Comparison of ENCODE assay signal across 25 cellular contexts in the genomic region with DNA sequence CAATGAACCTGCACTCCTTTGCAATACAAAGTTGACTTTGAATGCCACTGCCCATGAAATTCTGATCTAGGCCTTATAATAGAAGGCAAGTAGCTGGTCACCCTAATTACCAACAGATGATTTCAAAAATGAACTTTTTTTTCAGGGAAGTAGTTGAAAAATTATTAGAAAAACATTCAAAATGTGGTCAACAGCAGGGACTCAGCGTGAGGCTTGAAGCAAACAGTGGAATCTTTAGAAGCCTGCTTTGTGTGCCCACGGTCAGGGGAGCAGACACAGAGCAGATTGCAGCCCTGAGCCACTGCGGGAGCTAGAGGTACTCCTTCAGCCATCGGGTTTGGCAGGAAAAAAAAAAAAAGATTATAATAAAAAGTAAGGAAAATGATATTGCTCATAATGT.
A peak's percentile ranks its signal among the peaks of the same experiment; 100 is the strongest.
DNase-seq lines count a peak whose midpoint lies in the region; ATAC-seq and TF ChIP-seq lines count a peak whose summit lies in the region.
"Had no signal": no experiment of that assay in that cellular context is flagged by ENCODE, and none has a peak within 500 bp of the region (broad histone marks: within the 10 kb centered on the region; RNA-seq: fewer than 3 reads in every experiment).

No MANE protein-coding gene starts in this region.

- no peak overlapping the region for H3K4me3 ChIP-seq in GM23338
- no peak overlapping the region for H3K4me3 ChIP-seq in OCI-LY1 (ENCODE audit: low read depth, low read length, poor library complexity, severe bottlenecking)
- H3K4me3 ChIP-seq in choroid plexus epithelial cell (ENCODE audit: low read depth, low read length), result no peak overlapping the region
- H3K4me3 ChIP-seq: A549, GM12878, K562, SJSA1 had no signal

- TF ChIP-seq CTCF in GM23338 (conservative IDR thresholded peaks at IDR 0.05; ENCODE audit: low read depth in 2 of 2) (no peak), OCI-LY1 (IDR thresholded peaks at IDR 0.05; ENCODE audit: low read length) (no peak), choroid plexus epithelial cell (conservative IDR thresholded peaks at IDR 0.05; ENCODE audit: low read depth, low read length) (no peak)

- DNase-seq in GM23338 (ENCODE audit: low spot score), result no peak
- DNase-seq in choroid plexus epithelial cell (ENCODE audit: low read depth), result peak; percentile 12
- DNase-seq in smooth muscle cell of the brain vasculature (ENCODE audit: low read depth, low spot score), result peak; percentile 61
- DNase-seq in NCI-H2196 treated with DMSO at 0.1 percent for 48 hours (lab: John Stamatoyannopoulos, UW; ENCODE audit: unreplicated experiment), result no peak
- no peak for DNase-seq in NCI-H187 (lab: John Stamatoyannopoulos, UW)
- no peak for DNase-seq in stimulated activated CD8-positive, alpha-beta memory T cell treated with anti-CD3 and anti-CD28 coated beads, Interleukin-4, amount 100 ng/mL, for 48 hours
- DNase-seq: C1 segment of cervical spinal cord; Caco-2; CD8-positive, alpha-beta T cell; GDM1; Kasumi-1; NCI-H1105 treated with DMSO at 0.1 percent for 48 hours; NCI-H1694; NCI-H2081; NCI-H226; NCI-H510A; NCI-H774; Right ventricle myocardium superior; RPMI8226 had no signal

- peak; percentile 39; the same call in 2 of the 3 replicates for ATAC-seq in GM23338
- ATAC-seq: A549; CD8-positive, alpha-beta T cell; GM12878; HCT116; K562 had no signal

- H2AFZ ChIP-seq in GM23338, result no peak overlapping the region
- H2AFZ ChIP-seq in OCI-LY1 (ENCODE audit: low read length), result no peak overlapping the region

- H3K27ac ChIP-seq in GM23338 (ENCODE audit: low read depth) (no peak overlapping the region), OCI-LY1 (ENCODE audit: low read depth, low read length, poor library complexity, severe bottlenecking) (no peak overlapping the region)
- H3K27ac ChIP-seq: A549, SJSA1 had no signal

- H3F3A ChIP-seq in GM23338 (replicated peaks; ENCODE audit: low read depth), result 0 out of 2 replicates have a peak, but pooled peaks cover 3% of the 10 kb centered on the region
- no peaks in the 10 kb centered on the region for H3F3A ChIP-seq in OCI-LY1 (ENCODE audit: insufficient read depth, low read length)

- H3K36me3 ChIP-seq in GM23338 (ENCODE audit: insufficient read depth) (no peaks in the 10 kb centered on the region), OCI-LY1 (ENCODE audit: insufficient read depth, low read length) (no peaks in the 10 kb centered on the region)
- H3K36me3 ChIP-seq: SJSA1 had no signal

- H3K4me1 ChIP-seq in GM23338 (ENCODE audit: insufficient read depth), result peaks cover 7% of the 10 kb centered on the region; the same call in 1 of the 2 replicates
- H3K4me1 ChIP-seq in OCI-LY1 (ENCODE audit: insufficient read depth, low read length, severe bottlenecking), result peaks cover 42% of the 10 kb centered on the region
- H3K4me1 ChIP-seq: A549, Caco-2 had no signal

- no peak overlapping the region for H3K4me2 ChIP-seq in GM23338
- H3K4me2 ChIP-seq in OCI-LY1 (ENCODE audit: low read length), result peak overlapping the region; percentile 40; the same call in 1 of the 2 replicates
- H3K4me2 ChIP-seq: A549 had no signal

- no peak overlapping the region for H3K4me3 Mint-ChIP-seq in GM23338
- H3K4me3 Mint-ChIP-seq: CD8-positive, alpha-beta T cell had no signal

- H3K9me3 ChIP-seq in OCI-LY1 (ENCODE audit: low read length), result no peaks in the 10 kb centered on the region
- H3K9me3 ChIP-seq: A549, Caco-2, SJSA1 had no signal

- H3K9ac ChIP-seq in OCI-LY1 (ENCODE audit: low read length), result no peak overlapping the region

- H3K9me2 ChIP-seq in GM23338 (ENCODE audit: insufficient read depth) (no peaks in the 10 kb centered on the region), OCI-LY1 (ENCODE audit: low read depth, low read length) (no peaks in the 10 kb centered on the region)

- H4K20me1 ChIP-seq in GM23338 (replicated peaks; ENCODE audit: insufficient read depth) (no peaks in the 10 kb centered on the region), OCI-LY1 (ENCODE audit: insufficient read depth, low read length) (no peaks in the 10 kb centered on the region)

- H3K27me3 Mint-ChIP-seq in GM23338 (ENCODE audit: insufficient read depth, low read depth, poor library complexity), result peaks cover 10% of the 10 kb centered on the region

- H3K36me3 Mint-ChIP-seq in GM23338 (ENCODE audit: low read depth), result peaks cover 3% of the 10 kb centered on the region; the same call in 1 of the 3 replicates
- H3K36me3 Mint-ChIP-seq: CD8-positive, alpha-beta T cell had no signal

- H3K79me2 ChIP-seq in GM23338 (replicated peaks; ENCODE audit: insufficient read depth) (no peaks in the 10 kb centered on the region), OCI-LY1 (ENCODE audit: insufficient read depth, low read length) (no peaks in the 10 kb centered on the region)

- H3K4me1 Mint-ChIP-seq in GM23338, result peaks cover 17% of the 10 kb centered on the region

- H3K27me3 ChIP-seq in GM23338 (ENCODE audit: insufficient read depth), result no peaks in the 10 kb centered on the region
- no peaks in the 10 kb centered on the region for H3K27me3 ChIP-seq in OCI-LY1 (ENCODE audit: insufficient read depth, low read length)
- H3K27me3 ChIP-seq: SJSA1 had no signal

- H3K9me3 Mint-ChIP-seq in GM23338, result no peaks in the 10 kb centered on the region; the same call in 2 of the 3 replicates
- H3K9me3 Mint-ChIP-seq: CD8-positive, alpha-beta T cell had no signal

- H3K27ac Mint-ChIP-seq in GM23338, result no peak overlapping the region
- H3K27ac Mint-ChIP-seq: CD8-positive, alpha-beta T cell had no signal

TF ChIP-seq in GM23338, 12 proteins besides CTCF, POLR2A, EP300 and RAD21:
- TF ChIP-seq ZNF114 (CRISPR knock-in tag; IDR thresholded peaks at IDR 0.05) (no peak), JUNB (IDR thresholded peaks at IDR 0.05; ENCODE audit: unreplicated experiment) (no peak), EZH2phosphoT487 (IDR thresholded peaks at IDR 0.05; ENCODE audit: unreplicated experiment) (no peak), STAT1 (IDR thresholded peaks at IDR 0.05; ENCODE audit: unreplicated experiment) (no peak), NANOG (IDR thresholded peaks at IDR 0.05; ENCODE audit: borderline replicate concordance) (no peak)
- TF ChIP-seq, protein P1, sequence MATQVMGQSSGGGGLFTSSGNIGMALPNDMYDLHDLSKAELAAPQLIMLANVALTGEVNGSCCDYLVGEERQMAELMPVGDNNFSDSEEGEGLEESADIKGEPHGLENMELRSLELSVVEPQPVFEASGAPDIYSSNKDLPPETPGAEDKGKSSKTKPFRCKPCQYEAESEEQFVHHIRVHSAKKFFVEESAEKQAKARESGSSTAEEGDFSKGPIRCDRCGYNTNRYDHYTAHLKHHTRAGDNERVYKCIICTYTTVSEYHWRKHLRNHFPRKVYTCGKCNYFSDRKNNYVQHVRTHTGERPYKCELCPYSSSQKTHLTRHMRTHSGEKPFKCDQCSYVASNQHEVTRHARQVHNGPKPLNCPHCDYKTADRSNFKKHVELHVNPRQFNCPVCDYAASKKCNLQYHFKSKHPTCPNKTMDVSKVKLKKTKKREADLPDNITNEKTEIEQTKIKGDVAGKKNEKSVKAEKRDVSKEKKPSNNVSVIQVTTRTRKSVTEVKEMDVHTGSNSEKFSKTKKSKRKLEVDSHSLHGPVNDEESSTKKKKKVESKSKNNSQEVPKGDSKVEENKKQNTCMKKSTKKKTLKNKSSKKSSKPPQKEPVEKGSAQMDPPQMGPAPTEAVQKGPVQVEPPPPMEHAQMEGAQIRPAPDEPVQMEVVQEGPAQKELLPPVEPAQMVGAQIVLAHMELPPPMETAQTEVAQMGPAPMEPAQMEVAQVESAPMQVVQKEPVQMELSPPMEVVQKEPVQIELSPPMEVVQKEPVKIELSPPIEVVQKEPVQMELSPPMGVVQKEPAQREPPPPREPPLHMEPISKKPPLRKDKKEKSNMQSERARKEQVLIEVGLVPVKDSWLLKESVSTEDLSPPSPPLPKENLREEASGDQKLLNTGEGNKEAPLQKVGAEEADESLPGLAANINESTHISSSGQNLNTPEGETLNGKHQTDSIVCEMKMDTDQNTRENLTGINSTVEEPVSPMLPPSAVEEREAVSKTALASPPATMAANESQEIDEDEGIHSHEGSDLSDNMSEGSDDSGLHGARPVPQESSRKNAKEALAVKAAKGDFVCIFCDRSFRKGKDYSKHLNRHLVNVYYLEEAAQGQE (IDR thresholded peaks at IDR 0.05; ENCODE audit: unreplicated experiment), result no peak
- TF ChIP-seq, protein P2, sequence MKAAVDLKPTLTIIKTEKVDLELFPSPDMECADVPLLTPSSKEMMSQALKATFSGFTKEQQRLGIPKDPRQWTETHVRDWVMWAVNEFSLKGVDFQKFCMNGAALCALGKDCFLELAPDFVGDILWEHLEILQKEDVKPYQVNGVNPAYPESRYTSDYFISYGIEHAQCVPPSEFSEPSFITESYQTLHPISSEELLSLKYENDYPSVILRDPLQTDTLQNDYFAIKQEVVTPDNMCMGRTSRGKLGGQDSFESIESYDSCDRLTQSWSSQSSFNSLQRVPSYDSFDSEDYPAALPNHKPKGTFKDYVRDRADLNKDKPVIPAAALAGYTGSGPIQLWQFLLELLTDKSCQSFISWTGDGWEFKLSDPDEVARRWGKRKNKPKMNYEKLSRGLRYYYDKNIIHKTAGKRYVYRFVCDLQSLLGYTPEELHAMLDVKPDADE (IDR thresholded peaks at IDR 0.05), result no peak
TF ChIP-seq in GM23338: peak in this region for 0.

Comparison
In these comparisons a context has a peak if more than half of its experiments do, and no peak if none do; other contexts are left out.
1. DNase-seq: peak in choroid plexus epithelial cell (single experiment) and smooth muscle cell of the brain vasculature (single experiment); none in GM23338 (single experiment), NCI-H2196 treated with DMSO at 0.1 percent for 48 hours (single experiment), NCI-H187 (0 of 2) and stimulated activated CD8-positive, alpha-beta memory T cell treated with anti-CD3 and anti-CD28 coated beads, Interleukin-4, amount 100 ng/mL, for 48 hours (single experiment).